In the genomic region with DNA sequence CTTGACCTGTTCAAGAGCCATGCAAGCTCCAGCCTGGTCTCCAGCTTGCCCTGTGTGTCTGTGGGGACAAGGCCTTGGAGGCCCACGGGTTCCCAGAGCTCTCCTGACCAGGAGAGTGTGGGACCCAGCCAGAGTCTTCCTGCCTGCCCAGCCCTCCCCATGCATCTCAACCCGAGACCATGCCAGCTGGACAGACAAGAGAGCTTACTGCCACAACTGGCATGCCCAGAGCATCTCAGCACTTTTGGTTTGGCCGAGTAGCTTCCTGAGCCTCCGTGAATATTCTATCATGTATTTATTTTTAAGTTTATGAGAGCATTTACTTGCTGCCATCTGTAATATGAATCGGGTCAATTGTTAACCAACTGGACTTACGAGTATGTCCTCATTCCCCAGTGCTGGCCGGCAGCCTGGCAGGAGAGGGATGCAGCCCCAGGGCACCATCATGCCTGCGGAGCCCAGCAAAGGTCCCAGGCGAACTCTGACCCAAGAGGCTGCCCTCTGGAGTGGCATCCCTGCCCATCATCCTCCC, we compare ENCODE assay signal across 24 cellular contexts. TPM values are rescaled to one million over a fixed set of nuclear protein-coding genes. Genes with fewer than 3 reads are reported as not detected.
DNase-seq lines count a peak whose midpoint lies in the region; ATAC-seq and TF ChIP-seq lines count a peak whose summit lies in the region.
"Had no signal": no experiment of that assay in that cellular context is flagged by ENCODE, and none has a peak within 500 bp of the region (broad histone marks: within the 10 kb centered on the region; RNA-seq: fewer than 3 reads in every experiment).

No MANE protein-coding gene starts in this region.

- H3K4me1 ChIP-seq in body of pancreas, result peaks cover 32% of the 10 kb centered on the region
- H3K4me1 ChIP-seq in right lobe of liver, result peaks cover 0 to 21% (median 0%) of the 10 kb centered on the region in 4 donors
- H3K4me1 ChIP-seq in gastrocnemius medialis, result peaks cover 84 to 92% of the 10 kb centered on the region in 2 donors

- H3K4me3 ChIP-seq in body of pancreas, result no peak overlapping the region
- no peak overlapping the region for H3K4me3 ChIP-seq in right lobe of liver
- peak overlapping the region; percentile 4 to 41 (median 22) for H3K4me3 ChIP-seq in gastrocnemius medialis
- H3K4me3 ChIP-seq: spleen had no signal

- 33 to 62% methylated on average over 8 to 9 of the region's 9 CpGs for WGBS in body of pancreas, 2 donors
- 82% methylated on average over 5 of the region's 9 CpGs for WGBS in right lobe of liver (ENCODE audit: insufficient coverage, low coverage, low lambda C conversion rate, missing lambda C conversion rate)

- ATAC-seq in body of pancreas, result no peak
- peak; percentile 39 to 80 (median 70) for ATAC-seq in right lobe of liver
- ATAC-seq in gastrocnemius medialis, result peak; percentile 40 to 45
- ATAC-seq in GM19324 (IDR thresholded peaks at IDR 0.05; ENCODE audit: low FRiP score, unreplicated experiment), result no peak
- ATAC-seq in HG02852 (IDR thresholded peaks at IDR 0.05; ENCODE audit: unreplicated experiment), result no peak
- ATAC-seq: esophagus mucosa, natural killer cell had no signal

- peak; percentile 72 for DNase-seq in HT-29 (ENCODE audit: low spot score)
- DNase-seq in body of pancreas, result peak in 3 of 4 donors; percentile 35 to 81 (median 78)
- DNase-seq in right lobe of liver, result peak; percentile 61 to 90 (median 80)
- DNase-seq in gastrocnemius medialis, result peak; percentile 90 to 97
- no peak for DNase-seq in HPDE6-E6E7 (ENCODE audit: extremely low spot score)
- DNase-seq: activated CD4-positive, alpha-beta T cell treated with anti-CD3 and anti-CD28 coated beads, Interleukin-2, amount 50 U/mL, for 48 hours; activated naive CD4-positive, alpha-beta T cell; activated T-cell treated with anti-CD3 and anti-CD28 coated beads for 4 hours; CD8-positive, alpha-beta memory T cell; cerebellar nuclear complex; DMS79 treated with DMSO at 0.1 percent for 48 hours; effector CD4-positive, alpha-beta T cell; KBM-7; natural killer cell; NCI-H1092 treated with DMSO at 0.1 percent for 48 hours; NCI-H524; SHP77 treated with DMSO at 0.1 percent for 48 hours; spleen; stimulated activated CD4-positive, alpha-beta T cell treated with anti-CD3 and anti-CD28 coated beads, Interleukin-4, amount 100 ng/mL, for 4 hours had no signal

- H3K27ac ChIP-seq in body of pancreas (peak overlapping the region in 2 of 4 donors; percentile 87 to 94), right lobe of liver (peak overlapping the region in 1 of 3 donors; percentile 40), gastrocnemius medialis (peak overlapping the region; percentile 98 to 100 (median 100))
- H3K27ac ChIP-seq: spleen had no signal

- in situ Hi-C loops in gastrocnemius medialis (cut with MboI; ENCODE audit: low sequenced_read_pairs in 4 of 4), result loop anchor here in 1 of 4 donors (25.0 kb wide), 1 partner anchor 555 kb away; no protein-coding TSS in a partner anchor

- H3K36me3 ChIP-seq in body of pancreas (replicated peaks in 1 of 2; ENCODE audit: insufficient read depth in 1 of 2, low read depth in 2 of 2) (no peaks in the 10 kb centered on the region), right lobe of liver (peaks cover 0 to 7% (median 1%) of the 10 kb centered on the region in 4 donors), gastrocnemius medialis (peaks cover 10 to 43% of the 10 kb centered on the region in 2 donors)

- TF ChIP-seq POLR2A in body of pancreas (IDR thresholded peaks at IDR 0.05) (no peak), right lobe of liver (IDR thresholded peaks at IDR 0.05) (no peak), gastrocnemius medialis (IDR thresholded peaks at IDR 0.05) (peak; percentile 57 to 58)

- H3K9me3 ChIP-seq in body of pancreas, result no peaks in the 10 kb centered on the region
- H3K9me3 ChIP-seq in right lobe of liver, result no peaks in the 10 kb centered on the region
- H3K9me3 ChIP-seq in gastrocnemius medialis, result no peaks in the 10 kb centered on the region
- H3K9me3 ChIP-seq: spleen had no signal

- TF ChIP-seq CTCF in body of pancreas (IDR thresholded peaks at IDR 0.05) (no peak), right lobe of liver (IDR thresholded peaks at IDR 0.05) (no peak), gastrocnemius medialis (IDR thresholded peaks at IDR 0.05 in 4 of 5, conservative IDR thresholded peaks at IDR 0.05 in 1 of 5) (no peak)

- intact Hi-C loops in body of pancreas (cut with DNase I), result no loop called here
- intact Hi-C loops in right lobe of liver (cut with DNase I), result no loop called here
- intact Hi-C loops in gastrocnemius medialis (cut with DNase I; ENCODE audit: low total_unique reads), result loop anchor here (1.0 kb wide), 1 partner anchor 15 kb away; no protein-coding TSS in a partner anchor

- no peaks in the 10 kb centered on the region for H3K27me3 ChIP-seq in body of pancreas
- no peaks in the 10 kb centered on the region for H3K27me3 ChIP-seq in right lobe of liver
- no peaks in the 10 kb centered on the region for H3K27me3 ChIP-seq in gastrocnemius medialis
- H3K27me3 ChIP-seq: spleen had no signal

RNA-seq across cellular contexts. Expression of gene IP6K3, which starts 14.9 kb away (rescaled TPM):
- not detected in 2 replicates for total RNA-seq in HT-29 (2014; rRNA removed; shearing (Covaris generic))
- total RNA-seq in body of pancreas, result not detected
- total RNA-seq in right lobe of liver, result 10 to 100 TPM in 3 of 6 experiments, 1 to 10 TPM in 3; 4.8 to 28.0 (median 9.7) TPM
- total RNA-seq in gastrocnemius medialis, result 100 to 1,000 TPM; 287 to 570 (median 348) TPM
- total RNA-seq: CD8-positive, alpha-beta memory T cell; glomerular endothelial cell; lung microvascular endothelial cell; natural killer cell had no signal

RNA-seq across cellular contexts. Expression of gene UQCC2, which starts 20.3 kb away (rescaled TPM):
- total RNA-seq in HT-29 (2014; rRNA removed; shearing (Covaris generic)), result 43.4 and 49.0 TPM in 2 replicates
- total RNA-seq in body of pancreas (10 to 100 TPM in 1 of 2 donors, 1 to 10 TPM in 1; 4.0 to 17.6 TPM), right lobe of liver (10 to 100 TPM; 23.7 to 38.4 (median 31.5) TPM), gastrocnemius medialis (100 to 1,000 TPM in 1 of 4 donors, 10 to 100 TPM in 3; 50.7 to 101 (median 63.5) TPM)

RNA-seq across cellular contexts. Expression of gene LEMD2, which starts 57.1 kb away (rescaled TPM):
- total RNA-seq in HT-29 (2014; rRNA removed; shearing (Covaris generic)), result 42.1 and 50.2 TPM in 2 replicates
- 10 to 100 TPM; 32.7 to 48.8 TPM for total RNA-seq in body of pancreas
- 10 to 100 TPM; 17.8 to 28.0 (median 21.8) TPM for total RNA-seq in right lobe of liver
- 10 to 100 TPM; 34.1 to 39.1 (median 38.1) TPM for total RNA-seq in gastrocnemius medialis

Comparison
In these comparisons a context has a peak if more than half of its experiments do, and no peak if none do; other contexts are left out.
1. ATAC-seq: peak in right lobe of liver (4 of 4) and gastrocnemius medialis (2 of 2); none in body of pancreas (single experiment), GM19324 (single experiment) and HG02852 (single experiment).
2. H3K4me3 ChIP-seq: peak in gastrocnemius medialis (4 of 4); none in body of pancreas (0 of 2) and right lobe of liver (0 of 3).
3. POLR2A ChIP-seq: peak in gastrocnemius medialis (2 of 2); none in body of pancreas (0 of 3) and right lobe of liver (single experiment).
4. RNA of gene IP6K3, which starts 14.9 kb away (total RNA-seq): 287 to 570 TPM in gastrocnemius medialis; 4.8 to 28.0 TPM in right lobe of liver, not detected in HT-29 and not detected in body of pancreas; every median in the first group is over 4 times any median in the second.